In the genomic region with DNA sequence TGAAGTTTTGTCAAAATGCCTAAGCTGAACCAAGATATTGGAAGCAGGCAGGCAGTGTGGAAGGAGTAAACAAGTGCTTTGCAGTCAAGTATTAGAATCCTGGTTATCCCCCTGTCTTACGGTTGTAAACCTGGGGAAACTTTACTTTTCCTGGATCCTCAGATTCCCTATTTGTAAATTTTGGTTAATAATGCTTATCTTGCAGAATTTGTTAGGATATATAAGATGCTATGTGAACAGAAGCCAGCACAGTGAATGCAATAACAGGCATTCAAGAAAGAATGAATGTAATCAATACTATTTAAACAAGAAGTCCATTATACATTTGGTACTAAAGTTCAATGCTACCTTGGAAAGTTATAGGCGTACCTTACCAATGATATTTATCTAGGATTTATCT, we compare ENCODE assay signal across 8 cellular contexts.
"Had no signal": no experiment of that assay in that cellular context is flagged by ENCODE, and none has a peak within 500 bp of the region (broad histone marks: within the 10 kb centered on the region; RNA-seq: fewer than 3 reads in every experiment).

No MANE protein-coding gene starts in this region.

- H3K4me3 ChIP-seq: GM23248 had no signal

- H3K9ac ChIP-seq: GM23248, KMS-11 had no signal

- FAIRE-seq: H54, HTR-8/SVneo had no signal

- H3K27ac ChIP-seq: GM23248, KMS-11 had no signal

- DNase-seq: GM23248, GOT3, H9, HCEC 1CT, KBM-7 had no signal

- H2AFZ ChIP-seq: GM23248 had no signal

- H3K4me2 ChIP-seq: KMS-11 had no signal
